In genomic region chrX:44874481-44875184, GRCh38 we compare ENCODE assay signal across 8 cellular contexts. TPM values are rescaled to one million over a fixed set of nuclear protein-coding genes. Genes with fewer than 3 reads are reported as not detected.
DNase-seq lines count a peak whose midpoint lies in the region; ATAC-seq, FAIRE-seq and TF ChIP-seq lines count a peak whose summit lies in the region.

No MANE protein-coding gene starts in this region.

- H3K9me3 ChIP-seq in PC-3 (ENCODE audit: low read length), result no peaks in the 10 kb centered on the region
- no peaks in the 10 kb centered on the region for H3K9me3 ChIP-seq in heart right ventricle
- no peaks in the 10 kb centered on the region for H3K9me3 ChIP-seq in psoas muscle

- H3K9ac ChIP-seq in PC-3 (ENCODE audit: low read length), result peak overlapping the region; percentile 97

- CTCF ChIA-PET in PC-3 (lab: Charles Lee), result no interaction called here

- FAIRE-seq in GM19239 (lab: Jason Lieb, UNC), result peak; percentile 97

- H3K36me3 ChIP-seq in PC-3 (ENCODE audit: low read depth, low read length), result 0 out of 2 replicates have a peak, but pooled peaks cover 5% of the 10 kb centered on the region
- no peaks in the 10 kb centered on the region for H3K36me3 ChIP-seq in heart right ventricle
- no peaks in the 10 kb centered on the region for H3K36me3 ChIP-seq in psoas muscle (ENCODE audit: insufficient read depth in 1 of 2, low read depth in 1 of 2)

- TF ChIP-seq CTCF in PC-3 (conservative IDR thresholded peaks at IDR 0.05; ENCODE audit: low read depth, low read length), result no peak
- TF ChIP-seq CTCF in heart right ventricle (IDR thresholded peaks at IDR 0.05), result no peak
- TF ChIP-seq CTCF in psoas muscle (IDR thresholded peaks at IDR 0.05), result no peak

- peak overlapping the region; percentile 40; the same call in 1 of the 2 replicates for H2AFZ ChIP-seq in PC-3 (ENCODE audit: low read length)

- DNase-seq in AG08395 (ENCODE audit: low spot score), result peak; percentile 53
- no peak for DNase-seq in GM19239 (ENCODE audit: insufficient read length, low spot score)
- peak; percentile 38 for DNase-seq in PC-3
- DNase-seq in activated naive CD4-positive, alpha-beta T cell treated with anti-CD3 and anti-CD28 coated beads, Interleukin-2, amount 50 U/mL, for 72 hours (ENCODE audit: low spot score in 2 of 2), result peak in 1 of 2 donors; percentile 7
- DNase-seq in heart right ventricle, result peak in 1 of 2 donors; percentile 15
- no peak for DNase-seq in psoas muscle
- DNase-seq in cortex of kidney (lab: John Stamatoyannopoulos, UW), result no peak

- H3K9me3 Mint-ChIP-seq in activated naive CD4-positive, alpha-beta T cell treated with anti-CD3 and anti-CD28 coated beads, Interleukin-2, amount 50 U/mL, for 72 hours, result no peaks in the 10 kb centered on the region

- 0 to 1% methylated on average over 12 of the region's 12 CpGs for WGBS in heart right ventricle, 2 donors
- 0% methylated on average over 12 of the region's 12 CpGs for WGBS in psoas muscle, 3 donors

- H3K79me2 ChIP-seq in PC-3 (ENCODE audit: low read length), result peaks cover 83% of the 10 kb centered on the region

- H3F3A ChIP-seq in PC-3 (ENCODE audit: low read length, unreplicated experiment), result no peaks in the 10 kb centered on the region

- peaks cover 8% of the 10 kb centered on the region; the same call in 1 of the 2 replicates for H3K4me1 ChIP-seq in PC-3 (ENCODE audit: insufficient read depth, low read length)
- H3K4me1 ChIP-seq in heart right ventricle, result peaks cover 0 to 68% (median 30%) of the 10 kb centered on the region in 9 donors
- H3K4me1 ChIP-seq in psoas muscle, result peaks cover 39% of the 10 kb centered on the region

- H3K4me2 ChIP-seq in PC-3 (ENCODE audit: low read length), result peak overlapping the region; percentile 96

- H3K27ac ChIP-seq in PC-3 (ENCODE audit: low read length) (peak overlapping the region; percentile 82), heart right ventricle (peak overlapping the region; percentile 90 to 100 (median 97)), psoas muscle (peak overlapping the region; percentile 92)

- H3K27me3 ChIP-seq in PC-3 (ENCODE audit: low read length) (no peaks in the 10 kb centered on the region), heart right ventricle (no peaks in the 10 kb centered on the region), psoas muscle (ENCODE audit: insufficient read depth in 3 of 3, low read length in 2 of 3) (no peaks in the 10 kb centered on the region)

- ATAC-seq in PC-3, result no peak
- peak in 1 of 2 donors; percentile 16 for ATAC-seq in activated naive CD4-positive, alpha-beta T cell treated with anti-CD3 and anti-CD28 coated beads, Interleukin-2, amount 50 U/mL, for 72 hours
- ATAC-seq in heart right ventricle, result peak in 2 of 8 donors; percentile 21 to 24
- ATAC-seq in psoas muscle, result peak in 3 of 4 donors; percentile 36 to 47 (median 38)
- ATAC-seq in GM18861 (IDR thresholded peaks at IDR 0.05; ENCODE audit: unreplicated experiment), result no peak

- peaks cover 34% of the 10 kb centered on the region for H4K20me1 ChIP-seq in PC-3 (ENCODE audit: low read length)

- POLR2A ChIA-PET in PC-3 (lab: Charles Lee; ENCODE audit: unreplicated experiment), result interaction anchor here (0.6 kb wide), 2 partner anchors 243 to 607 kb away, joined by 4 read pairs; no protein-coding TSS in a partner anchor

- peak overlapping the region; percentile 90 to 97 for H3K27ac Mint-ChIP-seq in activated naive CD4-positive, alpha-beta T cell treated with anti-CD3 and anti-CD28 coated beads, Interleukin-2, amount 50 U/mL, for 72 hours

- no peaks in the 10 kb centered on the region for H3K9me2 ChIP-seq in PC-3 (replicated peaks; ENCODE audit: low read length)

- intact Hi-C loops in PC-3 (cut with micrococcal nuclease), result loop anchor here (5.0 kb wide), 3 partner anchors 68 to 332 kb away; partner anchors contain the start of gene FUNDC1
- intact Hi-C loops in heart right ventricle (cut with DNase I), result loop anchor here in 8 of 10 donors (2.0 to 10.0 kb wide), 8 partner anchors 80 to 332 kb away; partner anchors contain the start of genes DIPK2B (in 1 of the 8) and FUNDC1 (in 1 of the 8)
- intact Hi-C loops in psoas muscle (cut with DNase I), result loop anchor here (5.0 to 10.0 kb wide), 2 partner anchors 198 to 330 kb away; partner anchors contain the start of gene FUNDC1 (in 1 of the 2)

- H3K36me3 Mint-ChIP-seq in activated naive CD4-positive, alpha-beta T cell treated with anti-CD3 and anti-CD28 coated beads, Interleukin-2, amount 50 U/mL, for 72 hours, result peaks cover 0 to 5% of the 10 kb centered on the region in 2 donors

- TSS peak; percentile 30 for BruUV-seq in PC-3 (replicated peaks; lab: Mats Ljungman, UMichigan)

- peak overlapping the region; percentile 99 for H3K4me3 ChIP-seq in PC-3 (ENCODE audit: low read length)
- H3K4me3 ChIP-seq in heart right ventricle, result peak overlapping the region; percentile 79 to 96 (median 89)
- H3K4me3 ChIP-seq in psoas muscle, result peak overlapping the region; percentile 88

RNA-seq across cellular contexts. Expression of gene KDM6A, which starts 1.6 kb away (rescaled TPM):
- 27.2 and 31.3 TPM in 2 replicates for total RNA-seq in PC-3 (2014; rRNA removed)
- total RNA-seq in activated naive CD4-positive, alpha-beta T cell treated with anti-CD3 and anti-CD28 coated beads, Interleukin-2, amount 50 U/mL, for 72 hours, result 10 to 100 TPM; 20.1 to 24.8 TPM
- total RNA-seq in heart right ventricle, result 10 to 100 TPM; 10.2 to 21.2 (median 12.9) TPM
- polyA plus RNA-seq in heart right ventricle, result 1 to 10 TPM; 3.8 to 6.7 TPM
- 10 to 100 TPM; 13.2 to 21.3 (median 15.9) TPM for total RNA-seq in psoas muscle
- 1 to 10 TPM; 3.6 to 6.9 (median 6.4) TPM for polyA plus RNA-seq in psoas muscle

RNA-seq across cellular contexts. Expression of gene DUSP21, which starts 30.8 kb away (rescaled TPM):
- total RNA-seq in PC-3 (2014; rRNA removed) (not detected in 2 replicates), heart right ventricle (not detected), psoas muscle (not detected)
- total RNA-seq in activated naive CD4-positive, alpha-beta T cell treated with anti-CD3 and anti-CD28 coated beads, Interleukin-2, amount 50 U/mL, for 72 hours, result not detected
- polyA plus RNA-seq in heart right ventricle (not detected), psoas muscle (not detected)

Comparison
In these comparisons a context has a peak if more than half of its experiments do, and no peak if none do; other contexts are left out.
1. DNase-seq: peak in AG08395 (single experiment) and PC-3 (single experiment); none in GM19239 (single experiment), psoas muscle (0 of 2) and cortex of kidney (single experiment).
2. ATAC-seq: peak in psoas muscle (3 of 4); none in PC-3 (single experiment) and GM18861 (single experiment).
3. Peak in every context shown above with its lines, with median percentiles within 50 percentile points of each other: H3K27ac ChIP-seq and H3K4me3 ChIP-seq.